1 cellular context compared by ENCODE assay signal in genomic region chr2:237896507-237896892, GRCh38.
TF ChIP-seq lines count a peak whose summit lies in the region.

No MANE protein-coding gene starts in this region.

TF ChIP-seq in H1, 55 proteins besides CTCF, POLR2A, EP300 and RAD21:
- no peak for TF ChIP-seq MAFK (IDR thresholded peaks at IDR 0.05; ENCODE audit: low read depth, low read length)
- TF ChIP-seq TCF12 (IDR thresholded peaks at IDR 0.05; ENCODE audit: low read depth, low read length), result no peak
- TF ChIP-seq TAF1 (IDR thresholded peaks at IDR 0.05; ENCODE audit: low read depth, low read length), result no peak
- TF ChIP-seq KDM1A (IDR thresholded peaks at IDR 0.05; ENCODE audit: borderline replicate concordance, low read length), result no peak
- no peak for TF ChIP-seq TAF7 (optimal IDR thresholded peaks at IDR 0.05; ENCODE audit: borderline replicate concordance, low read depth, low read length)
- TF ChIP-seq GABPA (IDR thresholded peaks at IDR 0.05; ENCODE audit: borderline replicate concordance, insufficient read depth, low read length), result no peak
- TF ChIP-seq ATF3 (IDR thresholded peaks at IDR 0.05; ENCODE audit: insufficient read depth, low read depth, low read length), result no peak
- TF ChIP-seq CHD1 (IDR thresholded peaks at IDR 0.05; ENCODE audit: low read depth, low read length), result no peak
- no peak for TF ChIP-seq YY1 (IDR thresholded peaks at IDR 0.05; ENCODE audit: low read depth, low read length)
- TF ChIP-seq NANOG (IDR thresholded peaks at IDR 0.05; ENCODE audit: insufficient read depth, low read depth, low read length, poor library complexity, severe bottlenecking), result no peak
- TF ChIP-seq KDM5A (IDR thresholded peaks at IDR 0.05; ENCODE audit: low read length), result no peak
- TF ChIP-seq CEBPB (IDR thresholded peaks at IDR 0.05; ENCODE audit: low read depth, low read length), result no peak
- TF ChIP-seq CHD7 (IDR thresholded peaks at IDR 0.05; ENCODE audit: insufficient replicate concordance, low read length), result no peak
- TF ChIP-seq JUN (IDR thresholded peaks at IDR 0.05; ENCODE audit: low read depth, low read length), result no peak
- no peak for TF ChIP-seq FOSL1 (IDR thresholded peaks at IDR 0.05; ENCODE audit: insufficient read depth, low read depth, low read length)
- no peak for TF ChIP-seq RXRA (IDR thresholded peaks at IDR 0.05; ENCODE audit: insufficient read depth, low read depth, low read length)
- no peak for TF ChIP-seq SP1 (IDR thresholded peaks at IDR 0.05; ENCODE audit: low read depth, low read length)
- no peak for TF ChIP-seq PHF8 (conservative IDR thresholded peaks at IDR 0.05; ENCODE audit: low read depth, low read length)
- no peak for TF ChIP-seq RFX5 (IDR thresholded peaks at IDR 0.05; ENCODE audit: borderline replicate concordance, low read depth, low read length)
- no peak for TF ChIP-seq KDM4A (IDR thresholded peaks at IDR 0.05; ENCODE audit: low read depth, low read length, severe bottlenecking)
